Comparison of ENCODE assay signal across 1 cellular context in the genomic region with DNA sequence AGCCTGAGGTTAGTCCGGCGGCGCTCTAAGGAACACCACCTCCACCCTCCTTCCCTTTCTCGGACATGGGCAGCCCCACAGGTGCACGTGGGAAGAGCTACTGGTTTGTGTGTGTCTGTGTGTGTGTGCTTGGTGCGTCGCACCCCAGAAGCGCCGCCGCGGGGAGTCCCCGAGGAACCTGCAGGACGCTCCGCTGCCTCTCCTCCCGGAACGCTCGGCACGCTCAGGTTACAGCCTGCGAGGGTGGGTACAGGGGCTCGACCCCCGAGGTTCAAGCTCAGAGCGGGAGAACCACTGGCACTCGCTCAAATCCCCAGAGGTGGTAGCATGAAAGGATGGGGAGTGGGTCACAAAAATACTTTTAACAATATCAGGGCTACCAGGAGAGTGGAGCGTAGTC.
TF ChIP-seq lines count a peak whose summit lies in the region.

No MANE protein-coding gene starts in this region.

TF ChIP-seq in WTC11, 78 proteins besides CTCF, POLR2A, EP300 and RAD21 (continued from another document):
- TF ChIP-seq, protein P1, sequence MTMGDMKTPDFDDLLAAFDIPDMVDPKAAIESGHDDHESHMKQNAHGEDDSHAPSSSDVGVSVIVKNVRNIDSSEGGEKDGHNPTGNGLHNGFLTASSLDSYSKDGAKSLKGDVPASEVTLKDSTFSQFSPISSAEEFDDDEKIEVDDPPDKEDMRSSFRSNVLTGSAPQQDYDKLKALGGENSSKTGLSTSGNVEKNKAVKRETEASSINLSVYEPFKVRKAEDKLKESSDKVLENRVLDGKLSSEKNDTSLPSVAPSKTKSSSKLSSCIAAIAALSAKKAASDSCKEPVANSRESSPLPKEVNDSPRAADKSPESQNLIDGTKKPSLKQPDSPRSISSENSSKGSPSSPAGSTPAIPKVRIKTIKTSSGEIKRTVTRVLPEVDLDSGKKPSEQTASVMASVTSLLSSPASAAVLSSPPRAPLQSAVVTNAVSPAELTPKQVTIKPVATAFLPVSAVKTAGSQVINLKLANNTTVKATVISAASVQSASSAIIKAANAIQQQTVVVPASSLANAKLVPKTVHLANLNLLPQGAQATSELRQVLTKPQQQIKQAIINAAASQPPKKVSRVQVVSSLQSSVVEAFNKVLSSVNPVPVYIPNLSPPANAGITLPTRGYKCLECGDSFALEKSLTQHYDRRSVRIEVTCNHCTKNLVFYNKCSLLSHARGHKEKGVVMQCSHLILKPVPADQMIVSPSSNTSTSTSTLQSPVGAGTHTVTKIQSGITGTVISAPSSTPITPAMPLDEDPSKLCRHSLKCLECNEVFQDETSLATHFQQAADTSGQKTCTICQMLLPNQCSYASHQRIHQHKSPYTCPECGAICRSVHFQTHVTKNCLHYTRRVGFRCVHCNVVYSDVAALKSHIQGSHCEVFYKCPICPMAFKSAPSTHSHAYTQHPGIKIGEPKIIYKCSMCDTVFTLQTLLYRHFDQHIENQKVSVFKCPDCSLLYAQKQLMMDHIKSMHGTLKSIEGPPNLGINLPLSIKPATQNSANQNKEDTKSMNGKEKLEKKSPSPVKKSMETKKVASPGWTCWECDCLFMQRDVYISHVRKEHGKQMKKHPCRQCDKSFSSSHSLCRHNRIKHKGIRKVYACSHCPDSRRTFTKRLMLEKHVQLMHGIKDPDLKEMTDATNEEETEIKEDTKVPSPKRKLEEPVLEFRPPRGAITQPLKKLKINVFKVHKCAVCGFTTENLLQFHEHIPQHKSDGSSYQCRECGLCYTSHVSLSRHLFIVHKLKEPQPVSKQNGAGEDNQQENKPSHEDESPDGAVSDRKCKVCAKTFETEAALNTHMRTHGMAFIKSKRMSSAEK (CRISPR knock-in tag; IDR thresholded peaks at IDR 0.05; ENCODE audit: borderline replicate concordance), result no peak
- TF ChIP-seq TCF7 (CRISPR knock-in tag; IDR thresholded peaks at IDR 0.05; ENCODE audit: low read depth) (no peak), NR1H2 (CRISPR knock-in tag; IDR thresholded peaks at IDR 0.05) (no peak), ZNF423 (CRISPR knock-in tag; IDR thresholded peaks at IDR 0.05) (no peak)
- TF ChIP-seq, protein P2, sequence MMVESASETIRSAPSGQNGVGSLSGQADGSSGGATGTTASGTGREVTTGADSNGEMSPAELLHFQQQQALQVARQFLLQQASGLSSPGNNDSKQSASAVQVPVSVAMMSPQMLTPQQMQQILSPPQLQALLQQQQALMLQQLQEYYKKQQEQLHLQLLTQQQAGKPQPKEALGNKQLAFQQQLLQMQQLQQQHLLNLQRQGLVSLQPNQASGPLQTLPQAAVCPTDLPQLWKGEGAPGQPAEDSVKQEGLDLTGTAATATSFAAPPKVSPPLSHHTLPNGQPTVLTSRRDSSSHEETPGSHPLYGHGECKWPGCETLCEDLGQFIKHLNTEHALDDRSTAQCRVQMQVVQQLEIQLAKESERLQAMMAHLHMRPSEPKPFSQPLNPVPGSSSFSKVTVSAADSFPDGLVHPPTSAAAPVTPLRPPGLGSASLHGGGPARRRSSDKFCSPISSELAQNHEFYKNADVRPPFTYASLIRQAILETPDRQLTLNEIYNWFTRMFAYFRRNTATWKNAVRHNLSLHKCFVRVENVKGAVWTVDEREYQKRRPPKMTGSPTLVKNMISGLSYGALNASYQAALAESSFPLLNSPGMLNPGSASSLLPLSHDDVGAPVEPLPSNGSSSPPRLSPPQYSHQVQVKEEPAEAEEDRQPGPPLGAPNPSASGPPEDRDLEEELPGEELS (CRISPR knock-in tag; IDR thresholded peaks at IDR 0.05), result no peak
- TF ChIP-seq, protein P3, sequence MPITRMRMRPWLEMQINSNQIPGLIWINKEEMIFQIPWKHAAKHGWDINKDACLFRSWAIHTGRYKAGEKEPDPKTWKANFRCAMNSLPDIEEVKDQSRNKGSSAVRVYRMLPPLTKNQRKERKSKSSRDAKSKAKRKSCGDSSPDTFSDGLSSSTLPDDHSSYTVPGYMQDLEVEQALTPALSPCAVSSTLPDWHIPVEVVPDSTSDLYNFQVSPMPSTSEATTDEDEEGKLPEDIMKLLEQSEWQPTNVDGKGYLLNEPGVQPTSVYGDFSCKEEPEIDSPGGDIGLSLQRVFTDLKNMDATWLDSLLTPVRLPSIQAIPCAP (CRISPR knock-in tag; IDR thresholded peaks at IDR 0.05), result no peak
